Comparison of ENCODE assay signal across 16 cellular contexts in genomic region chr14:24851406-24851805, GRCh38.
DNase-seq lines count a peak whose midpoint lies in the region; FAIRE-seq and TF ChIP-seq lines count a peak whose summit lies in the region.
"Had no signal": no experiment of that assay in that cellular context is flagged by ENCODE, and none has a peak within 500 bp of the region (broad histone marks: within the 10 kb centered on the region; RNA-seq: fewer than 3 reads in every experiment).

No MANE protein-coding gene starts in this region.

- H3K4me1 Mint-ChIP-seq in Calu3 (ENCODE audit: low read depth, unreplicated experiment) (peaks cover 29% of the 10 kb centered on the region), HFFc6 (ENCODE audit: low read depth) (peaks cover 50% of the 10 kb centered on the region)
- H3K4me1 Mint-ChIP-seq in activated CD4-positive, alpha-beta memory T cell treated with anti-CD3 and anti-CD28 coated beads for 36 hours (ENCODE audit: low read depth): no peaks in the 10 kb centered on the region
- H3K4me1 Mint-ChIP-seq: B cell, IgD-negative memory B cell had no signal

- POLR2A ChIA-PET in activated CD4-positive, alpha-beta memory T cell treated with anti-CD3 and anti-CD28 coated beads for 36 hours (lab: Charles Lee): no interaction called here
- POLR2A ChIA-PET in GM10248 (lab: Yijun Ruan, JAX): no interaction called here

- BruUV-seq in Calu3 (replicated peaks; lab: Mats Ljungman, UMichigan): no TSS peak

- H3K9me3 Mint-ChIP-seq in Calu3 (ENCODE audit: low read depth, unreplicated experiment) (no peaks in the 10 kb centered on the region), HFFc6 (no peaks in the 10 kb centered on the region)
- no peaks in the 10 kb centered on the region for H3K9me3 Mint-ChIP-seq in activated CD4-positive, alpha-beta memory T cell treated with anti-CD3 and anti-CD28 coated beads for 36 hours
- H3K9me3 Mint-ChIP-seq: CD4-positive, alpha-beta T cell; IgD-negative memory B cell had no signal

- H3K27me3 ChIP-seq in small intestine (ENCODE audit: control insufficient read depth in 2 of 2, insufficient read depth in 2 of 2, low read length in 2 of 2): no peaks in the 10 kb centered on the region

- no peak overlapping the region for H3K4me3 ChIP-seq in small intestine (ENCODE audit: low read depth in 1 of 2, low read length in 2 of 2)

- H3K4me1 ChIP-seq in small intestine (ENCODE audit: control insufficient read depth in 2 of 2, insufficient read depth in 1 of 2, low read depth in 1 of 2, low read length in 1 of 2): peaks cover 5 to 6% of the 10 kb centered on the region in 2 donors

- H3K27me3 Mint-ChIP-seq in Calu3 (ENCODE audit: unreplicated experiment): no peaks in the 10 kb centered on the region
- H3K27me3 Mint-ChIP-seq in HFFc6 (ENCODE audit: insufficient read depth): no peaks in the 10 kb centered on the region
- H3K27me3 Mint-ChIP-seq in activated CD4-positive, alpha-beta memory T cell treated with anti-CD3 and anti-CD28 coated beads for 36 hours: peaks cover 6% of the 10 kb centered on the region

- CTCF ChIA-PET in Calu3 (lab: Charles Lee) (interaction anchor here (0.8 to 1.0 kb wide), 2 partner anchors 9 to 11 kb away, joined by 3 to 5 read pairs; no protein-coding TSS in a partner anchor), GM10248 (lab: Yijun Ruan, JAX) (no interaction called here)
- CTCF ChIA-PET in activated CD4-positive, alpha-beta memory T cell treated with anti-CD3 and anti-CD28 coated beads for 36 hours (lab: Charles Lee): no interaction called here

- peak overlapping the region; percentile 1 to 49 for H3K27ac ChIP-seq in small intestine (ENCODE audit: low read depth in 1 of 2, low read length in 1 of 2)

- no peaks in the 10 kb centered on the region for H3K36me3 ChIP-seq in small intestine (ENCODE audit: control insufficient read depth in 2 of 2, insufficient read depth in 2 of 2, low read length in 2 of 2)

- intact Hi-C loops in Calu3 (cut with micrococcal nuclease; ENCODE audit: unreplicated experiment): no loop called here
- intact Hi-C loops in activated CD4-positive, alpha-beta memory T cell treated with anti-CD3 and anti-CD28 coated beads for 36 hours (cut with micrococcal nuclease): no loop called here

- no peaks in the 10 kb centered on the region for H3K9me3 ChIP-seq in small intestine (ENCODE audit: control insufficient read depth, low read depth)

- H3K36me3 Mint-ChIP-seq in Calu3 (ENCODE audit: insufficient read depth, unreplicated experiment): no peaks in the 10 kb centered on the region
- peaks cover 6% of the 10 kb centered on the region; the same call in 1 of the 2 replicates for H3K36me3 Mint-ChIP-seq in HFFc6 (ENCODE audit: low read depth)
- H3K36me3 Mint-ChIP-seq in activated CD4-positive, alpha-beta memory T cell treated with anti-CD3 and anti-CD28 coated beads for 36 hours: no peaks in the 10 kb centered on the region

- no peak for FAIRE-seq in small intestine (lab: Jason Lieb, UNC)
- FAIRE-seq: A204.1, D721Med, GM19239 had no signal

- H3K27ac Mint-ChIP-seq in Calu3 (ENCODE audit: unreplicated experiment): peak overlapping the region; percentile 47
- peak overlapping the region; percentile 16; the same call in 1 of the 2 replicates for H3K27ac Mint-ChIP-seq in HFFc6
- H3K27ac Mint-ChIP-seq in activated CD4-positive, alpha-beta memory T cell treated with anti-CD3 and anti-CD28 coated beads for 36 hours: no peak overlapping the region
- H3K27ac Mint-ChIP-seq: B cell; CD4-positive, alpha-beta T cell; IgD-negative memory B cell had no signal

- H3K4me3 Mint-ChIP-seq in Calu3 (ENCODE audit: low read depth, unreplicated experiment) (no peak overlapping the region), HFFc6 (no peak overlapping the region)
- H3K4me3 Mint-ChIP-seq in activated CD4-positive, alpha-beta memory T cell treated with anti-CD3 and anti-CD28 coated beads for 36 hours: no peak overlapping the region
- H3K4me3 Mint-ChIP-seq: B cell; CD4-positive, alpha-beta T cell; IgD-negative memory B cell had no signal

- TF ChIP-seq CTCF in Calu3 (IDR thresholded peaks at IDR 0.05; ENCODE audit: unreplicated experiment) (no peak), HFFc6 (IDR thresholded peaks at IDR 0.05) (no peak), GM10248 (IDR thresholded peaks at IDR 0.05; ENCODE audit: control extremely low read depth, extremely low read depth, low read depth, missing control alignments) (no peak)

- WGBS in small intestine, 3 donors: 67 to 78% (median 77%) methylated on average over 4 of the region's 4 CpGs

- DNase-seq in Calu3 (no peak), HFFc6 (no peak), NCI-H2227 treated with DMSO at 0.1 percent for 48 hours (lab: John Stamatoyannopoulos, UW) (peak; percentile 59), small intestine (no peak), GM10248 (ENCODE audit: extremely low spot score) (no peak), inferior parietal cortex (ENCODE audit: extremely low spot score) (no peak)
- DNase-seq in activated CD4-positive, alpha-beta memory T cell treated with anti-CD3 and anti-CD28 coated beads for 36 hours: no peak
- DNase-seq: C1 segment of cervical spinal cord; CD4-positive, alpha-beta T cell; DND-41; GDM1 had no signal
